In genomic region chr16:2529061-2529931, GRCh38 we compare ENCODE assay signal across 15 cellular contexts. TPM values are rescaled to one million over a fixed set of nuclear protein-coding genes. Genes with fewer than 3 reads are reported as not detected.
DNase-seq lines count a peak whose midpoint lies in the region; ATAC-seq and TF ChIP-seq lines count a peak whose summit lies in the region.
"Had no signal": no experiment of that assay in that cellular context is flagged by ENCODE, and none has a peak within 500 bp of the region (broad histone marks: within the 10 kb centered on the region; RNA-seq: fewer than 3 reads in every experiment).

No MANE protein-coding gene starts in this region.

- peak; percentile 22 for DNase-seq in NCI-H2196 (lab: John Stamatoyannopoulos, UW; ENCODE audit: unreplicated experiment)
- DNase-seq in NCI-H2196 treated with DMSO at 0.1 percent for 48 hours (lab: John Stamatoyannopoulos, UW; ENCODE audit: unreplicated experiment): no peak
- peak; percentile 49 for DNase-seq in RKO (ENCODE audit: low spot score)
- DNase-seq in right cardiac atrium: peak in 2 of 3 donors; percentile 56 to 58
- no peak for DNase-seq in retinal pigment epithelial cell (ENCODE audit: low read depth)
- DNase-seq in NCI-H2227 treated with DMSO at 0.1 percent for 48 hours (lab: John Stamatoyannopoulos, UW): no peak
- DNase-seq in SIG-M5 (lab: John Stamatoyannopoulos, UW): no peak
- DNase-seq: activated T-cell treated with anti-CD3 and anti-CD28 coated beads for 4 hours, dermis blood vessel endothelial cell, GOT3, NCI-H1105 had no signal

- H3K4me1 ChIP-seq in right cardiac atrium (ENCODE audit: control insufficient read depth, insufficient read depth, low read length): no peaks in the 10 kb centered on the region

- no peaks in the 10 kb centered on the region for H3K27me3 ChIP-seq in right cardiac atrium (ENCODE audit: control insufficient read depth, insufficient read depth)
- H3K27me3 ChIP-seq: adrenal gland had no signal

- H3K4me3 ChIP-seq in right cardiac atrium (ENCODE audit: low read length) (no peak overlapping the region), retinal pigment epithelial cell (ENCODE audit: low read length) (no peak overlapping the region)
- H3K4me3 ChIP-seq: A549, adrenal gland had no signal

- intact Hi-C loops in right cardiac atrium (cut with DNase I): no loop called here

- ATAC-seq in right cardiac atrium: no peak
- no peak for ATAC-seq in GM21515 (IDR thresholded peaks at IDR 0.05; ENCODE audit: unreplicated experiment)
- ATAC-seq: A549 had no signal

- TF ChIP-seq CTCF in retinal pigment epithelial cell (conservative IDR thresholded peaks at IDR 0.05; ENCODE audit: low read depth, low read length): peak; percentile 5

- WGBS in right cardiac atrium: 87% methylated on average over 32 of the region's 32 CpGs

- no peaks in the 10 kb centered on the region for H3K9me3 ChIP-seq in right cardiac atrium (ENCODE audit: control insufficient read depth, low read length)
- H3K9me3 ChIP-seq: A549, adrenal gland had no signal

- no peak overlapping the region for H3K27ac ChIP-seq in right cardiac atrium (ENCODE audit: low read length)
- H3K27ac ChIP-seq: A549, adrenal gland had no signal

RNA-seq across cellular contexts. Expression of gene CEMP1, which starts 1.9 kb away (rescaled TPM):
- total RNA-seq in right cardiac atrium: not detected
- 0.27 TPM for polyA plus RNA-seq in right cardiac atrium
- total RNA-seq: adrenal gland, dermis blood vessel endothelial cell, NCI-H460 had no signal
- polyA plus RNA-seq: A549 had no signal

RNA-seq across cellular contexts. Expression of gene PDPK1, which starts 8.5 kb away (rescaled TPM):
- total RNA-seq in right cardiac atrium: 10 to 100 TPM; 35.7 to 44.9 (median 37.8) TPM
- 18.0 TPM for polyA plus RNA-seq in right cardiac atrium

RNA-seq across cellular contexts. Expression of gene AMDHD2, which starts 9.1 kb away (rescaled TPM):
- total RNA-seq in right cardiac atrium: 10 to 100 TPM; 10.6 to 16.5 (median 14.4) TPM
- polyA plus RNA-seq in right cardiac atrium: 12.1 TPM

RNA-seq across cellular contexts. Expression of gene ATP6V0C, which starts 15.5 kb away (rescaled TPM):
- 100 to 1,000 TPM; 153 to 180 (median 179) TPM for total RNA-seq in right cardiac atrium
- polyA plus RNA-seq in right cardiac atrium: 206 TPM

RNA-seq across cellular contexts. Expression of gene TBC1D24, which starts 54.4 kb away (rescaled TPM):
- total RNA-seq in right cardiac atrium: 10 to 100 TPM; 11.6 to 15.5 (median 13.0) TPM
- polyA plus RNA-seq in right cardiac atrium: 5.7 TPM

Comparison
In these comparisons a context has a peak if more than half of its experiments do, and no peak if none do; other contexts are left out.
1. DNase-seq: peak in NCI-H2196 (single experiment), RKO (single experiment) and right cardiac atrium (2 of 3); none in NCI-H2196 treated with DMSO at 0.1 percent for 48 hours (single experiment), retinal pigment epithelial cell (single experiment), NCI-H2227 treated with DMSO at 0.1 percent for 48 hours (single experiment) and SIG-M5 (single experiment).